In genomic region chr12:49336645-49337584, GRCh38 we compare ENCODE assay signal across 1 cellular context.
TF ChIP-seq lines count a peak whose summit lies in the region.

C1QL4 (minus strand) TSS chr12:49337188; CDS start chr12:49336477, 711 bp downstream.

TF ChIP-seq in HEK293, 187 proteins besides CTCF, POLR2A, EP300 and RAD21 (continued from another document and continues in another):
- TF ChIP-seq ZNF280D (tag by site-specific recombination; IDR thresholded peaks at IDR 0.05) (no peak), ZNF580 (tag by site-specific recombination; IDR thresholded peaks at IDR 0.05) (no peak), ZNF600 (tag by site-specific recombination; IDR thresholded peaks at IDR 0.05) (peak; percentile 94), ZBTB20 (tag by site-specific recombination; IDR thresholded peaks at IDR 0.05) (peak; percentile 66), ZNF140 (tag by site-specific recombination; IDR thresholded peaks at IDR 0.05) (no peak), KLF9 (tag by site-specific recombination; IDR thresholded peaks at IDR 0.05; ENCODE audit: low read depth) (peak; percentile 94), ZNF10 (tag by site-specific recombination; IDR thresholded peaks at IDR 0.05) (0 out of 2 replicates have a peak, but pooled peaks have one; percentile 49), ZEB2 (tag by site-specific recombination; IDR thresholded peaks at IDR 0.05) (peak; percentile 60; the same call in 1 of the 2 replicates), ZSCAN16 (tag by site-specific recombination; IDR thresholded peaks at IDR 0.05) (no peak), ZNF660 (tag by site-specific recombination; IDR thresholded peaks at IDR 0.05) (peak; percentile 58; the same call in 1 of the 2 replicates), ZNF148 (tag by site-specific recombination; IDR thresholded peaks at IDR 0.05; ENCODE audit: borderline replicate concordance) (no peak), ZNF169 (tag by site-specific recombination; IDR thresholded peaks at IDR 0.05) (no peak), YY1 (tag by site-specific recombination; IDR thresholded peaks at IDR 0.05) (no peak), ZNF155 (tag by site-specific recombination; IDR thresholded peaks at IDR 0.05) (no peak), ZNF2 (tag by site-specific recombination; IDR thresholded peaks at IDR 0.05) (0 out of 2 replicates have a peak, but pooled peaks have one; percentile 43), RBAK (tag by site-specific recombination; IDR thresholded peaks at IDR 0.05) (no peak), ZNF549 (tag by site-specific recombination; IDR thresholded peaks at IDR 0.05) (no peak), ZNF629 (tag by site-specific recombination; IDR thresholded peaks at IDR 0.05) (no peak; the same call in 1 of the 2 replicates), KLF8 (tag by site-specific recombination; IDR thresholded peaks at IDR 0.05) (peak; percentile 90), FEZF1 (tag by site-specific recombination; IDR thresholded peaks at IDR 0.05) (no peak), ZNF335 (tag by site-specific recombination; conservative IDR thresholded peaks at IDR 0.05) (peak; percentile 97), ZNF146 (tag by site-specific recombination; IDR thresholded peaks at IDR 0.05) (no peak), PBX3 (CRISPR knock-in tag; IDR thresholded peaks at IDR 0.05) (no peak), ZNF292 (tag by site-specific recombination; IDR thresholded peaks at IDR 0.05; ENCODE audit: borderline replicate concordance, low read depth) (no peak), GLIS2 (tag by site-specific recombination; IDR thresholded peaks at IDR 0.05) (peak; percentile 90), ZBTB8A (tag by site-specific recombination; IDR thresholded peaks at IDR 0.05) (peak; percentile 63), ZNF138 (tag by site-specific recombination; IDR thresholded peaks at IDR 0.05; ENCODE audit: borderline replicate concordance) (no peak), ZBTB11 (tag by site-specific recombination; conservative IDR thresholded peaks at IDR 0.05; ENCODE audit: low read depth) (no peak), ZXDB (tag by site-specific recombination; IDR thresholded peaks at IDR 0.05) (no peak), SCRT2 (tag by site-specific recombination; IDR thresholded peaks at IDR 0.05) (no peak), ZFP69B (tag by site-specific recombination; IDR thresholded peaks at IDR 0.05) (peak; percentile 20; the same call in 1 of the 2 replicates), ZNF221 (tag by site-specific recombination; IDR thresholded peaks at IDR 0.05; ENCODE audit: borderline replicate concordance) (no peak), PRDM1 (tag by site-specific recombination; IDR thresholded peaks at IDR 0.05) (no peak), ATF2 (tag by site-specific recombination; IDR thresholded peaks at IDR 0.05; ENCODE audit: low read depth) (no peak), ZNF518A (tag by site-specific recombination; conservative IDR thresholded peaks at IDR 0.05; ENCODE audit: low read depth) (no peak), ZNF843 (tag by site-specific recombination; IDR thresholded peaks at IDR 0.05) (no peak), ZNF24 (tag by site-specific recombination; IDR thresholded peaks at IDR 0.05) (no peak)
- TF ChIP-seq, protein P1, sequence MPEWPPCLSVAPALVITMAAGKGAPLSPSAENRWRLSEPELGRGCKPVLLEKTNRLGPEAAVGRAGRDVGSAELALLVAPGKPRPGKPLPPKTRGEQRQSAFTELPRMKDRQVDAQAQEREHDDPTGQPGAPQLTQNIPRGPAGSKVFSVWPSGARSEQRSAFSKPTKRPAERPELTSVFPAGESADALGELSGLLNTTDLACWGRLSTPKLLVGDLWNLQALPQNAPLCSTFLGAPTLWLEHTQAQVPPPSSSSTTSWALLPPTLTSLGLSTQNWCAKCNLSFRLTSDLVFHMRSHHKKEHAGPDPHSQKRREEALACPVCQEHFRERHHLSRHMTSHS (tag by site-specific recombination; IDR thresholded peaks at IDR 0.05) = no peak
- TF ChIP-seq, protein P2, sequence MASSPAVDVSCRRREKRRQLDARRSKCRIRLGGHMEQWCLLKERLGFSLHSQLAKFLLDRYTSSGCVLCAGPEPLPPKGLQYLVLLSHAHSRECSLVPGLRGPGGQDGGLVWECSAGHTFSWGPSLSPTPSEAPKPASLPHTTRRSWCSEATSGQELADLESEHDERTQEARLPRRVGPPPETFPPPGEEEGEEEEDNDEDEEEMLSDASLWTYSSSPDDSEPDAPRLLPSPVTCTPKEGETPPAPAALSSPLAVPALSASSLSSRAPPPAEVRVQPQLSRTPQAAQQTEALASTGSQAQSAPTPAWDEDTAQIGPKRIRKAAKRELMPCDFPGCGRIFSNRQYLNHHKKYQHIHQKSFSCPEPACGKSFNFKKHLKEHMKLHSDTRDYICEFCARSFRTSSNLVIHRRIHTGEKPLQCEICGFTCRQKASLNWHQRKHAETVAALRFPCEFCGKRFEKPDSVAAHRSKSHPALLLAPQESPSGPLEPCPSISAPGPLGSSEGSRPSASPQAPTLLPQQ (tag by site-specific recombination; IDR thresholded peaks at IDR 0.05) = 0 out of 2 replicates have a peak, but pooled peaks have one; percentile 24
- TF ChIP-seq, protein P3, sequence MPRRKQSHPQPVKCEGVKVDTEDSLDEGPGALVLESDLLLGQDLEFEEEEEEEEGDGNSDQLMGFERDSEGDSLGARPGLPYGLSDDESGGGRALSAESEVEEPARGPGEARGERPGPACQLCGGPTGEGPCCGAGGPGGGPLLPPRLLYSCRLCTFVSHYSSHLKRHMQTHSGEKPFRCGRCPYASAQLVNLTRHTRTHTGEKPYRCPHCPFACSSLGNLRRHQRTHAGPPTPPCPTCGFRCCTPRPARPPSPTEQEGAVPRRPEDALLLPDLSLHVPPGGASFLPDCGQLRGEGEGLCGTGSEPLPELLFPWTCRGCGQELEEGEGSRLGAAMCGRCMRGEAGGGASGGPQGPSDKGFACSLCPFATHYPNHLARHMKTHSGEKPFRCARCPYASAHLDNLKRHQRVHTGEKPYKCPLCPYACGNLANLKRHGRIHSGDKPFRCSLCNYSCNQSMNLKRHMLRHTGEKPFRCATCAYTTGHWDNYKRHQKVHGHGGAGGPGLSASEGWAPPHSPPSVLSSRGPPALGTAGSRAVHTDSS (tag by site-specific recombination; IDR thresholded peaks at IDR 0.05) = peak; percentile 67
